22 cellular contexts compared by ENCODE assay signal in the genomic region with DNA sequence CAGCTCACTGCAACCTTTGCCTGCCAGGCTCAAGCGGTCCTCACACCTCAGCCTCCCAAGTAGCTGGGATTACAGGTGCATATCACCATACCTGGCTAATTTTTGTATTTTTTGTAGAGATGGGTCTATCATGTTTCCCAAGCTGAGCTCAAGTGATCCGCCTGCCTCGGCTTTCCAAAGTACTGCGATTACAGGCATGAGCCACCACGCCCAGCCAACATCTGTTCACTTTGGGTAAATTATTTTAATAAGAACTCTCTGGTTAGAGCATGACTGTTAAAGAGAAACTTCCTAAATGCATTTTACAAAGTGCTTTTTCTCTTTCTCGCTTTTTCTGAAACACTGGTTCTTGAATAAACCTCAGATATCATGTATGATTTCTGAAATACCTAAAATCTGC.
A peak's percentile ranks its signal among the peaks of the same experiment; 100 is the strongest.
DNase-seq lines count a peak whose midpoint lies in the region; ATAC-seq and TF ChIP-seq lines count a peak whose summit lies in the region.
"Had no signal": no experiment of that assay in that cellular context is flagged by ENCODE, and none has a peak within 500 bp of the region (broad histone marks: within the 10 kb centered on the region; RNA-seq: fewer than 3 reads in every experiment).

No MANE protein-coding gene starts in this region.

- H4K91ac ChIP-seq in mesenchymal stem cell (ENCODE audit: low read length), result no peak overlapping the region

- no peak overlapping the region for H2AK5ac ChIP-seq in mesenchymal stem cell (ENCODE audit: low read length, severe bottlenecking)

- H3K79me1 ChIP-seq in mesenchymal stem cell (replicated peaks; ENCODE audit: low read length, poor library complexity, severe bottlenecking), result peaks cover 20% of the 10 kb centered on the region

- DNase-seq in MCF 10A (ENCODE audit: unreplicated experiment), result no peak
- DNase-seq in breast epithelium (ENCODE audit: low spot score in 2 of 2), result no peak
- DNase-seq in WTC11 (ENCODE audit: low spot score), result no peak
- no peak for DNase-seq in mesenchymal stem cell
- DNase-seq in vagina (ENCODE audit: extremely low spot score in 2 of 2), result no peak
- DNase-seq in DMS53 (lab: John Stamatoyannopoulos, UW), result no peak
- no peak for DNase-seq in brain microvascular endothelial cell
- DNase-seq: activated B cell treated with CpG ODN at 0.5 μM for 24 hours; activated CD4-positive, alpha-beta T cell treated with anti-CD3 and anti-CD28 coated beads, Interleukin-2, amount 50 U/mL, for 48 hours; activated effector memory CD4-positive, alpha-beta T cell treated with Interleukin-2 at 50 U/mL for 16 hours; activated naive CD8-positive, alpha-beta T cell treated with anti-CD3 and anti-CD28 coated beads, Interleukin-2, amount 50 U/mL, for 24 hours; NCI-H1436; NCI-H226; NK-92 treated with Interleukin-12 subunit alpha and Interleukin-12 subunit beta, amount 100 ng/mL, for 24 hours; Peyer's patch; stimulated activated CD4-positive, alpha-beta T cell treated with anti-CD3 and anti-CD28 coated beads, Interleukin-4, amount 100 ng/mL, for 4 hours; upper lobe of left lung had no signal

- no TSS peak for BruUV-seq in MCF 10A (replicated peaks; lab: Mats Ljungman, UMichigan)

- peak overlapping the region; percentile 77 for H3K9ac ChIP-seq in mesenchymal stem cell (ENCODE audit: low read length)
- H3K9ac ChIP-seq: neural progenitor cell had no signal

- intact Hi-C loops in MCF 10A (cut with micrococcal nuclease) (no loop called here), breast epithelium (cut with DNase I; ENCODE audit: low total_unique reads) (no loop called here), vagina (cut with DNase I) (no loop called here)

- no peak overlapping the region for H3K18ac ChIP-seq in mesenchymal stem cell (ENCODE audit: low read depth in 1 of 2, low read length in 2 of 2)

- H3K4ac ChIP-seq in mesenchymal stem cell (ENCODE audit: low read depth in 1 of 2, low read length in 2 of 2), result no peak overlapping the region

- H3K4me3 ChIP-seq in breast epithelium (no peak overlapping the region), mesenchymal stem cell (ENCODE audit: insufficient read depth in 1 of 2, low read depth in 1 of 2, low read length in 2 of 2) (peak overlapping the region in 1 of 2 experiments; percentile 52), vagina (no peak overlapping the region), brain microvascular endothelial cell (ENCODE audit: low read depth, low read length) (no peak overlapping the region)
- H3K4me3 ChIP-seq: neural progenitor cell, Peyer's patch, upper lobe of left lung had no signal

- H4K8ac ChIP-seq in mesenchymal stem cell (ENCODE audit: low read length), result no peak overlapping the region

- H2AFZ ChIP-seq in mesenchymal stem cell (ENCODE audit: low read depth, low read length), result no peak overlapping the region
- H2AFZ ChIP-seq: neural progenitor cell had no signal

- in situ Hi-C loops in brain microvascular endothelial cell (cut with HindIII; ENCODE audit: low pct_ligation_motif_present, low sequenced_read_pairs), result no loop called here

- H3K4me1 Mint-ChIP-seq in MCF 10A (ENCODE audit: insufficient read depth, unreplicated experiment), result peaks cover 26% of the 10 kb centered on the region
- peaks cover 61% of the 10 kb centered on the region for H3K4me1 Mint-ChIP-seq in WTC11
- H3K4me1 Mint-ChIP-seq: activated B cell treated with CpG ODN at 0.5 μM for 24 hours; activated naive CD8-positive, alpha-beta T cell treated with anti-CD3 and anti-CD28 coated beads, Interleukin-2, amount 50 U/mL, for 24 hours; B cell had no signal

- H3K27ac ChIP-seq in breast epithelium, result peak overlapping the region in 1 of 2 donors; percentile 20
- no peak overlapping the region for H3K27ac ChIP-seq in mesenchymal stem cell (ENCODE audit: low read length, poor library complexity, severe bottlenecking)
- H3K27ac ChIP-seq in vagina, result peak overlapping the region; percentile 54
- no peak overlapping the region for H3K27ac ChIP-seq in brain microvascular endothelial cell
- H3K27ac ChIP-seq: neural progenitor cell, Peyer's patch, upper lobe of left lung had no signal

- H3K9me3 ChIP-seq in breast epithelium (no peaks in the 10 kb centered on the region), mesenchymal stem cell (ENCODE audit: control insufficient read depth, low read length) (no peaks in the 10 kb centered on the region), vagina (no peaks in the 10 kb centered on the region)
- H3K9me3 ChIP-seq: Peyer's patch, upper lobe of left lung had no signal

- POLR2A ChIA-PET in MCF 10A (lab: Yijun Ruan, JAX) (no interaction called here), WTC11 (lab: Charles Lee) (no interaction called here)

- H3K27ac Mint-ChIP-seq in MCF 10A (ENCODE audit: low read depth, unreplicated experiment) (peak overlapping the region; percentile 53), WTC11 (peak overlapping the region; percentile 61)
- H3K27ac Mint-ChIP-seq: activated B cell treated with CpG ODN at 0.5 μM for 24 hours; activated naive CD8-positive, alpha-beta T cell treated with anti-CD3 and anti-CD28 coated beads, Interleukin-2, amount 50 U/mL, for 24 hours; B cell; memory B cell; neural progenitor cell had no signal

- H3K4me3 Mint-ChIP-seq in MCF 10A (ENCODE audit: unreplicated experiment), result no peak overlapping the region
- H3K4me3 Mint-ChIP-seq in WTC11, result no peak overlapping the region
- H3K4me3 Mint-ChIP-seq: activated B cell treated with CpG ODN at 0.5 μM for 24 hours; activated naive CD8-positive, alpha-beta T cell treated with anti-CD3 and anti-CD28 coated beads, Interleukin-2, amount 50 U/mL, for 24 hours; B cell; memory B cell; neural progenitor cell had no signal

- no peak for ATAC-seq in WTC11
- no peak for ATAC-seq in HG03108 (IDR thresholded peaks at IDR 0.05; ENCODE audit: unreplicated experiment)
- ATAC-seq: activated naive CD8-positive, alpha-beta T cell treated with anti-CD3 and anti-CD28 coated beads, Interleukin-2, amount 50 U/mL, for 24 hours; SK-N-SH treated with all-trans-retinoic acid at 6 μM for 48 hours had no signal

- H3K9me3 Mint-ChIP-seq in MCF 10A (ENCODE audit: unreplicated experiment), result no peaks in the 10 kb centered on the region
- peaks cover 8% of the 10 kb centered on the region; the same call in 1 of the 2 replicates for H3K9me3 Mint-ChIP-seq in WTC11
- H3K9me3 Mint-ChIP-seq: activated B cell treated with CpG ODN at 0.5 μM for 24 hours, neural progenitor cell had no signal

- 91% methylated on average over 6 of the region's 6 CpGs for WGBS in mesenchymal stem cell

- no peaks in the 10 kb centered on the region for H3K27me3 ChIP-seq in breast epithelium
- no peaks in the 10 kb centered on the region for H3K27me3 ChIP-seq in mesenchymal stem cell (ENCODE audit: control insufficient read depth in 1 of 2, insufficient read depth in 1 of 2, low read length in 2 of 2)
- H3K27me3 ChIP-seq in vagina, result no peaks in the 10 kb centered on the region
- no peaks in the 10 kb centered on the region for H3K27me3 ChIP-seq in brain microvascular endothelial cell (replicated peaks)
- H3K27me3 ChIP-seq: neural progenitor cell, Peyer's patch, upper lobe of left lung had no signal

- H3K4me1 ChIP-seq in breast epithelium (no peaks in the 10 kb centered on the region), mesenchymal stem cell (ENCODE audit: control insufficient read depth, insufficient read depth, low read depth, low read length) (peaks cover 3% of the 10 kb centered on the region), vagina (peaks cover 33% of the 10 kb centered on the region)
- H3K4me1 ChIP-seq: Peyer's patch had no signal

- no peak overlapping the region for H2BK120ac ChIP-seq in mesenchymal stem cell (ENCODE audit: low read depth, low read length)

- no peak overlapping the region for H3K23ac ChIP-seq in mesenchymal stem cell (ENCODE audit: low read length in 2 of 2)

- H3K36me3 Mint-ChIP-seq in MCF 10A (ENCODE audit: insufficient read depth, unreplicated experiment) (peaks cover 12% of the 10 kb centered on the region), WTC11 (peaks cover 10% of the 10 kb centered on the region)

- H3K4me2 ChIP-seq in mesenchymal stem cell (ENCODE audit: low read length, poor library complexity, severe bottlenecking), result no peak overlapping the region
- H3K4me2 ChIP-seq: neural progenitor cell had no signal

- H2BK12ac ChIP-seq in mesenchymal stem cell (ENCODE audit: low read length in 2 of 2), result no peak overlapping the region

- no peak overlapping the region for H2BK15ac ChIP-seq in mesenchymal stem cell (ENCODE audit: low read depth, poor library complexity, severe bottlenecking)

- no peak overlapping the region for H3K14ac ChIP-seq in mesenchymal stem cell (ENCODE audit: low read length in 2 of 2)

- CTCF ChIA-PET in MCF 10A (lab: Yijun Ruan, JAX) (no interaction called here), WTC11 (lab: Charles Lee) (interaction anchor here (1.1 kb wide), 1 partner anchor 203 kb away, joined by 3 read pairs; no protein-coding TSS in a partner anchor)

- TF ChIP-seq CTCF in MCF 10A (IDR thresholded peaks at IDR 0.05; ENCODE audit: unreplicated experiment), result no peak
- no peak for TF ChIP-seq CTCF in breast epithelium (IDR thresholded peaks at IDR 0.05)
- TF ChIP-seq CTCF in WTC11 (IDR thresholded peaks at IDR 0.05), result no peak
- TF ChIP-seq CTCF in vagina (IDR thresholded peaks at IDR 0.05), result no peak
- no peak for TF ChIP-seq CTCF in brain microvascular endothelial cell (IDR thresholded peaks at IDR 0.05; ENCODE audit: low read depth, low read length, missing control alignments)

- no peak for TF ChIP-seq POLR2A in breast epithelium (IDR thresholded peaks at IDR 0.05)
- TF ChIP-seq POLR2A in vagina (IDR thresholded peaks at IDR 0.05), result no peak

- H3K27me3 Mint-ChIP-seq in MCF 10A (ENCODE audit: insufficient read depth, unreplicated experiment), result no peaks in the 10 kb centered on the region
- no peaks in the 10 kb centered on the region for H3K27me3 Mint-ChIP-seq in WTC11 (ENCODE audit: low read depth)
- H3K27me3 Mint-ChIP-seq: activated B cell treated with CpG ODN at 0.5 μM for 24 hours; activated naive CD8-positive, alpha-beta T cell treated with anti-CD3 and anti-CD28 coated beads, Interleukin-2, amount 50 U/mL, for 24 hours; B cell; memory B cell had no signal

- no peak overlapping the region for H2BK5ac ChIP-seq in mesenchymal stem cell (ENCODE audit: low read depth, low read length, poor library complexity, severe bottlenecking)

- H3K36me3 ChIP-seq in breast epithelium, result no peaks in the 10 kb centered on the region
- no peaks in the 10 kb centered on the region for H3K36me3 ChIP-seq in mesenchymal stem cell (ENCODE audit: control insufficient read depth in 1 of 2, insufficient read depth in 2 of 2, low read depth in 1 of 2, low read length in 2 of 2)
- H3K36me3 ChIP-seq in vagina, result no peaks in the 10 kb centered on the region
- H3K36me3 ChIP-seq in brain microvascular endothelial cell (replicated peaks), result no peaks in the 10 kb centered on the region
- H3K36me3 ChIP-seq: neural progenitor cell, Peyer's patch, upper lobe of left lung had no signal

TF ChIP-seq in WTC11, 78 proteins besides CTCF, POLR2A, EP300 and RAD21 (continues in another document):
- no peak for TF ChIP-seq ZNF396 (CRISPR knock-in tag; IDR thresholded peaks at IDR 0.05; ENCODE audit: borderline replicate concordance)
- TF ChIP-seq, protein P1, sequence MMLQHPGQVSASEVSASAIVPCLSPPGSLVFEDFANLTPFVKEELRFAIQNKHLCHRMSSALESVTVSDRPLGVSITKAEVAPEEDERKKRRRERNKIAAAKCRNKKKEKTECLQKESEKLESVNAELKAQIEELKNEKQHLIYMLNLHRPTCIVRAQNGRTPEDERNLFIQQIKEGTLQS (CRISPR knock-in tag; conservative IDR thresholded peaks at IDR 0.05), result no peak
